Comparison of ENCODE assay signal across 8 cellular contexts in the genomic region with DNA sequence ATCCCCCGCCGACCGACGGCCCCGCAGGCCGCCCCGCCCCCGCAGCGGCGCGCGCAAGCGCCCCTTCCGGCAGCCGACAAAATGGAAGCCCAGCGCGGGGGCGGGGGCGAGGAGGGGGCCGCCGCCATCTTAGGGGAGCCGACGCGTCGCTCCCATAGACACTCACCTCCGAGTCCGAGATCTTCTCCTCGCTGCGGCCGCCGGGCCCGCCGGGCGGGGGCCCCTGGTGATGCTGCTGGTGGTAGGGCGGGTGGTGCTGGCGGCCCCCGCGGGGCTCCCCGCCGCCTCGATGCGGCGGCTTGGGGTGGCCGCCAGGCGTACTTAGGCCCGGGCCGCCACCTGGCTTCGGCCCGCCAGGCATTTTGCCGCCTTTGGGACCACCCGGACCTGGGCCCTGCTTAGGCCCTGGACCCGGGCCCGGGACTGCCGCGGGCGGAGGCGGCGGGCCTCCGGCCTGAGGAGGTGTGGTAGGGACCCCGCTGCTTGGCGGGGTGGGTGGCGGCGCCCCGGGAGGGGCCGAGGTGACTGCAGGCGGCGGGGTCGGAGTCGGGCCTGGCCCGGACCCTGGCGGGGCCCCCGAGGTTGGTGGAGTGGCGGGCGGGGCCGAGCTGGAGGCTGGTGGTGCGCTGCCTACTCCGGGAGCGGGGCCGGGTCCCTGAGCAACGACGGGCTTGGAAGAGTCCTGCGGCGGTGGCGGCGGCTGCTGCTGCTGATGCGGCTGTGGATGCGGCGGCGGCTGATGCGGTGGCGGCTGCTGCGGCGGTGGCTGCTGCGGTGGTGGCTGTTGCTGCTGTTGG. TPM values are rescaled to one million over a fixed set of nuclear protein-coding genes. Genes with fewer than 3 reads are reported as not detected.
A peak's percentile ranks its signal among the peaks of the same experiment; 100 is the strongest.
DNase-seq lines count a peak whose midpoint lies in the region; ATAC-seq and TF ChIP-seq lines count a peak whose summit lies in the region.

No MANE protein-coding gene starts in this region.

- ATAC-seq in heart right ventricle: peak; percentile 50 to 86 (median 81)

- CTCF ChIA-PET in HEK293T (lab: Yijun Ruan, JAX): interaction anchor here (0.6 kb wide), 1 partner anchor 10 kb away, joined by 3 read pairs; no protein-coding TSS in a partner anchor

- POLR2A ChIA-PET in HEK293T (lab: Yijun Ruan, JAX): interaction anchor here (0.8 to 1.6 kb wide), 13 partner anchors 9 to 228 kb away, joined by 3 to 17 read pairs (median 4); a partner anchor contains a TSS

- 1 to 2% methylated on average over 69 to 94 of the region's 94 CpGs for WGBS in heart right ventricle, 2 donors

- TF ChIP-seq CTCF in heart right ventricle (IDR thresholded peaks at IDR 0.05) (peak in 6 of 9 donors; percentile 28 to 62 (median 34)), type B pancreatic cell (conservative IDR thresholded peaks at IDR 0.05) (peak; percentile 47)

- H3K4me1 ChIP-seq in adipocyte (ENCODE audit: control insufficient read depth, insufficient read depth, low read length) (peaks cover 32% of the 10 kb centered on the region), heart right ventricle (peaks cover 11 to 48% (median 45%) of the 10 kb centered on the region in 9 donors)

- H3K4me1 Mint-ChIP-seq in type B pancreatic cell (ENCODE audit: unreplicated experiment): peaks cover 41% of the 10 kb centered on the region

- peak overlapping the region; percentile 97 for H3K9ac ChIP-seq in adipocyte (ENCODE audit: low read length)

- H3K4me3 Mint-ChIP-seq in type B pancreatic cell: peak overlapping the region; percentile 96

- H3K9me3 ChIP-seq in adipocyte (ENCODE audit: control insufficient read depth, low read length) (no peaks in the 10 kb centered on the region), heart right ventricle (no peaks in the 10 kb centered on the region)

- H3K9me3 Mint-ChIP-seq in type B pancreatic cell: no peaks in the 10 kb centered on the region

- H3K36me3 ChIP-seq in adipocyte (ENCODE audit: control insufficient read depth, insufficient read depth, low read length, severe bottlenecking) (peaks cover 42% of the 10 kb centered on the region), heart right ventricle (peaks cover 0 to 48% (median 38%) of the 10 kb centered on the region in 9 donors)

- intact Hi-C loops in heart right ventricle (cut with DNase I) (loop anchor here in 5 of 10 donors (5.0 to 10.0 kb wide), 4 partner anchors 73 to 370 kb away; a partner anchor contains a TSS), posterior vena cava (cut with DNase I) (no loop called here)

- peak overlapping the region; percentile 96 to 100 (median 99) for H3K27ac ChIP-seq in heart right ventricle

- H3K27me3 Mint-ChIP-seq in type B pancreatic cell: no peaks in the 10 kb centered on the region

- peak overlapping the region; percentile 94 for H3K27ac Mint-ChIP-seq in type B pancreatic cell

- H3K4me3 ChIP-seq in adipocyte (ENCODE audit: low read length): peak overlapping the region; percentile 100
- H3K4me3 ChIP-seq in heart right ventricle: peak overlapping the region; percentile 82 to 100 (median 98)

- peaks cover 47% of the 10 kb centered on the region for H3K36me3 Mint-ChIP-seq in type B pancreatic cell

- DNase-seq in ELF-1 (ENCODE audit: low read depth, low spot score) (peak; percentile 78), HEK293T (ENCODE audit: extremely low spot score) (peak; percentile 80), NCI-H1092 treated with DMSO at 0.1 percent for 48 hours (lab: John Stamatoyannopoulos, UW) (peak; percentile 76), T follicular helper cell (ENCODE audit: low read depth) (peak; percentile 83), adipocyte (ENCODE audit: low read depth) (peak; percentile 93), heart right ventricle (peak; percentile 88 to 89), posterior vena cava (ENCODE audit: low spot score) (peak; percentile 97), type B pancreatic cell (ENCODE audit: extremely low spot score, unreplicated experiment) (peak; percentile 88)

- H3K27me3 ChIP-seq in adipocyte (replicated peaks; ENCODE audit: control insufficient read depth, insufficient read depth, low read length): no peaks in the 10 kb centered on the region
- H3K27me3 ChIP-seq in heart right ventricle: no peaks in the 10 kb centered on the region

TF ChIP-seq in HEK293T, 16 proteins besides CTCF, POLR2A, EP300 and RAD21:
- TF ChIP-seq ARNT (IDR thresholded peaks at IDR 0.05): no peak
- no peak for TF ChIP-seq SP1 (IDR thresholded peaks at IDR 0.05)
- TF ChIP-seq ZNF384 (IDR thresholded peaks at IDR 0.05): no peak
- TF ChIP-seq ELF4 (IDR thresholded peaks at IDR 0.05): no peak
- TF ChIP-seq CTBP1 (IDR thresholded peaks at IDR 0.05; ENCODE audit: borderline replicate concordance): no peak
- TF ChIP-seq BHLHE40 (IDR thresholded peaks at IDR 0.05; ENCODE audit: borderline replicate concordance): no peak
- TF ChIP-seq TARDBP (IDR thresholded peaks at IDR 0.05): no peak
- no peak for TF ChIP-seq NFRKB (IDR thresholded peaks at IDR 0.05)
- no peak for TF ChIP-seq FOXA1 (IDR thresholded peaks at IDR 0.05)
- TF ChIP-seq LEF1 (IDR thresholded peaks at IDR 0.05; ENCODE audit: borderline replicate concordance): peak; percentile 53; the same call in 1 of the 2 replicates
- TF ChIP-seq, protein P1, sequence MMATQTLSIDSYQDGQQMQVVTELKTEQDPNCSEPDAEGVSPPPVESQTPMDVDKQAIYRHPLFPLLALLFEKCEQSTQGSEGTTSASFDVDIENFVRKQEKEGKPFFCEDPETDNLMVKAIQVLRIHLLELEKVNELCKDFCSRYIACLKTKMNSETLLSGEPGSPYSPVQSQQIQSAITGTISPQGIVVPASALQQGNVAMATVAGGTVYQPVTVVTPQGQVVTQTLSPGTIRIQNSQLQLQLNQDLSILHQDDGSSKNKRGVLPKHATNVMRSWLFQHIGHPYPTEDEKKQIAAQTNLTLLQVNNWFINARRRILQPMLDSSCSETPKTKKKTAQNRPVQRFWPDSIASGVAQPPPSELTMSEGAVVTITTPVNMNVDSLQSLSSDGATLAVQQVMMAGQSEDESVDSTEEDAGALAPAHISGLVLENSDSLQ (IDR thresholded peaks at IDR 0.05): no peak
- 0 out of 2 replicates have a peak, but pooled peaks have one; percentile 7 for TF ChIP-seq FOXM1 (IDR thresholded peaks at IDR 0.05; ENCODE audit: borderline replicate concordance)
- TF ChIP-seq L3MBTL2 (conservative IDR thresholded peaks at IDR 0.05): no peak
- no peak for TF ChIP-seq SUZ12 (IDR thresholded peaks at IDR 0.05)
- no peak for TF ChIP-seq FOXK2 (IDR thresholded peaks at IDR 0.05)
- no peak for TF ChIP-seq HDGF (IDR thresholded peaks at IDR 0.05; ENCODE audit: borderline replicate concordance)

RNA-seq across cellular contexts. Expression of a gene that starts 0.7 kb away (rescaled TPM):
- total RNA-seq in heart right ventricle (100 to 1,000 TPM in 3 of 10 donors, 10 to 100 TPM in 7; 80.0 to 112 (median 95.2) TPM), posterior vena cava (100 to 1,000 TPM; 143 to 170 TPM), type B pancreatic cell (ENCODE audit: low replicate concordance) (256 and 445 TPM in 2 replicates)
- 100 to 1,000 TPM in 1 of 2 donors, 10 to 100 TPM in 1; 82.2 to 224 TPM for polyA plus RNA-seq in heart right ventricle

Comparison
In these comparisons a context has a peak if more than half of its experiments do, and no peak if none do; other contexts are left out.
1. Peak in every context shown above with its lines: DNase-seq, ATAC-seq, H3K4me3 ChIP-seq and H3K27ac ChIP-seq.